ENCODE assay signal across 24 cellular contexts in genomic region chr16:67697813-67698212, GRCh38. TPM values are rescaled to one million over a fixed set of nuclear protein-coding genes. Genes with fewer than 3 reads are reported as not detected.
DNase-seq lines count a peak whose midpoint lies in the region; ATAC-seq, FAIRE-seq and TF ChIP-seq lines count a peak whose summit lies in the region.
"Had no signal": no experiment of that assay in that cellular context is flagged by ENCODE, and none has a peak within 500 bp of the region (broad histone marks: within the 10 kb centered on the region; RNA-seq: fewer than 3 reads in every experiment).

No MANE protein-coding gene starts in this region.

- H3K27ac ChIP-seq in HL-60 (replicated peaks): peak overlapping the region; percentile 66
- peak overlapping the region; percentile 68 for H3K27ac ChIP-seq in epithelial cell of prostate
- H3K27ac ChIP-seq in right lobe of liver: no peak overlapping the region
- H3K27ac ChIP-seq in small intestine (ENCODE audit: low read depth in 1 of 2, low read length in 1 of 2): peak overlapping the region; percentile 28 to 59
- H3K27ac ChIP-seq in ascending aorta: no peak overlapping the region
- H3K27ac ChIP-seq: SJSA1 had no signal

- intact Hi-C loops in right lobe of liver (cut with DNase I): no loop called here
- intact Hi-C loops in ascending aorta (cut with DNase I): no loop called here

- no CpG with 5 or more reads among the region's 3 CpGs for WGBS in right lobe of liver (ENCODE audit: insufficient coverage, low coverage, low lambda C conversion rate, missing lambda C conversion rate)
- WGBS in small intestine, 3 donors: 15 to 58% (median 50%) methylated on average over 3 of the region's 3 CpGs

- peaks cover 0 to 31% (median 3%) of the 10 kb centered on the region in 4 donors for H3K4me1 ChIP-seq in right lobe of liver
- H3K4me1 ChIP-seq in small intestine (ENCODE audit: control insufficient read depth in 2 of 2, insufficient read depth in 1 of 2, low read depth in 1 of 2, low read length in 1 of 2): peaks cover 0 to 3% of the 10 kb centered on the region in 2 donors
- no peaks in the 10 kb centered on the region for H3K4me1 ChIP-seq in ascending aorta
- H3K4me1 ChIP-seq: BE2C, SJSA1 had no signal

- peak; percentile 5 to 48 (median 17) for ATAC-seq in right lobe of liver
- ATAC-seq in GM21515 (IDR thresholded peaks at IDR 0.05; ENCODE audit: unreplicated experiment): no peak
- ATAC-seq: Panc1 had no signal

- H3K4me3 ChIP-seq in HL-60 (replicated peaks; ENCODE audit: insufficient read depth, low read length): no peak overlapping the region
- no peak overlapping the region for H3K4me3 ChIP-seq in right lobe of liver
- no peak overlapping the region for H3K4me3 ChIP-seq in small intestine (ENCODE audit: low read depth in 1 of 2, low read length in 2 of 2)
- H3K4me3 ChIP-seq in ascending aorta: no peak overlapping the region
- H3K4me3 ChIP-seq: SJSA1 had no signal

- FAIRE-seq in small intestine (lab: Jason Lieb, UNC): no peak
- no peak for FAIRE-seq in urothelium cell line (lab: Jason Lieb, UNC)
- FAIRE-seq: A204.1, GM12891 had no signal

- no peak for TF ChIP-seq POLR2A in right lobe of liver (IDR thresholded peaks at IDR 0.05)

- no peak for DNase-seq in HL-60 (ENCODE audit: low read depth in 1 of 2, low spot score in 1 of 2)
- no peak for DNase-seq in epithelial cell of prostate (ENCODE audit: low read depth, low spot score)
- DNase-seq in right lobe of liver: peak in 1 of 3 donors; percentile 15
- peak; percentile 92 for DNase-seq in small intestine
- no peak for DNase-seq in ascending aorta (ENCODE audit: low spot score in 2 of 2)
- DNase-seq in urothelium cell line (ENCODE audit: low spot score): no peak
- no peak for DNase-seq in NCI-H1930 (lab: John Stamatoyannopoulos, UW)
- DNase-seq: BE2C; CD4-positive, alpha-beta T cell; GOT3; HCEC 1CT; KG1; NCI-H1092 treated with DMSO at 0.1 percent for 48 hours; NCI-H146; NCI-H2081; NCI-H2171 treated with DMSO at 0.1 percent for 48 hours; NCI-H524 treated with DMSO at 0.1 percent for 48 hours; NCI-H82 had no signal

- no peaks in the 10 kb centered on the region for H3K27me3 ChIP-seq in HL-60 (ENCODE audit: insufficient read depth, poor library complexity, severe bottlenecking)
- H3K27me3 ChIP-seq in right lobe of liver: no peaks in the 10 kb centered on the region
- no peaks in the 10 kb centered on the region for H3K27me3 ChIP-seq in small intestine (ENCODE audit: control insufficient read depth in 2 of 2, insufficient read depth in 2 of 2, low read length in 2 of 2)
- H3K27me3 ChIP-seq in ascending aorta: no peaks in the 10 kb centered on the region
- H3K27me3 ChIP-seq: BE2C, SJSA1 had no signal

- H3K36me3 ChIP-seq in right lobe of liver (peaks cover 0 to 5% (median 0%) of the 10 kb centered on the region in 4 donors), small intestine (ENCODE audit: control insufficient read depth in 2 of 2, insufficient read depth in 2 of 2, low read length in 2 of 2) (no peaks in the 10 kb centered on the region), ascending aorta (peaks cover 6 to 7% of the 10 kb centered on the region in 2 donors)

- peaks cover 0 to 3% (median 0%) of the 10 kb centered on the region in 4 donors for H3K9me3 ChIP-seq in right lobe of liver
- H3K9me3 ChIP-seq in small intestine (ENCODE audit: control insufficient read depth, low read depth): no peaks in the 10 kb centered on the region
- H3K9me3 ChIP-seq in ascending aorta: no peaks in the 10 kb centered on the region
- H3K9me3 ChIP-seq: BE2C had no signal

- TF ChIP-seq CTCF in HL-60 (IDR thresholded peaks at IDR 0.05; ENCODE audit: insufficient read depth, low read length): no peak
- no peak for TF ChIP-seq CTCF in right lobe of liver (IDR thresholded peaks at IDR 0.05)
- TF ChIP-seq CTCF in ascending aorta (IDR thresholded peaks at IDR 0.05): no peak

RNA-seq across cellular contexts. Expression of gene GFOD2, which starts 21.3 kb away (rescaled TPM):
- total RNA-seq in right lobe of liver (10 to 100 TPM; 19.7 to 39.7 (median 24.6) TPM), ascending aorta (43.5 TPM)
- polyA plus RNA-seq in small intestine: 10 to 100 TPM in 2 of 3 donors, 1 to 10 TPM in 1; 9.7 to 28.6 (median 14.3) TPM

RNA-seq across cellular contexts. Expression of gene C16orf86, which starts 31.2 kb away (rescaled TPM):
- total RNA-seq in right lobe of liver (1 to 10 TPM; 1.4 to 4.3 (median 2.5) TPM), ascending aorta (1.6 TPM)
- 1 to 10 TPM in 2 of 3 donors, not detected in 1; 1.9 to 3.2 TPM for polyA plus RNA-seq in small intestine
- total RNA-seq: G401 had no signal

RNA-seq across cellular contexts. Expression of gene ENKD1, which starts 31.3 kb away (rescaled TPM):
- total RNA-seq in right lobe of liver (1 to 10 TPM; 4.4 to 8.9 (median 7.3) TPM), ascending aorta (42.5 TPM)
- 10 to 100 TPM in 2 of 3 donors, 1 to 10 TPM in 1; 4.1 to 13.2 (median 13.0) TPM for polyA plus RNA-seq in small intestine

RNA-seq across cellular contexts. Expression of gene PARD6A, which starts 37.1 kb away (rescaled TPM):
- 1 to 10 TPM; 1.3 to 4.8 (median 2.6) TPM for total RNA-seq in right lobe of liver
- polyA plus RNA-seq in small intestine: 1 to 10 TPM; 2.5 to 6.8 (median 3.0) TPM
- total RNA-seq in ascending aorta: 8.4 TPM

RNA-seq across cellular contexts. Expression of gene ACD, which starts 37.8 kb away (rescaled TPM):
- 1 to 10 TPM; 4.0 to 8.2 (median 5.9) TPM for total RNA-seq in right lobe of liver
- polyA plus RNA-seq in small intestine: 10 to 100 TPM in 2 of 3 donors, 1 to 10 TPM in 1; 7.2 to 15.2 (median 12.2) TPM
- total RNA-seq in ascending aorta: 14.5 TPM

Comparison
In these comparisons a context has a peak if more than half of its experiments do, and no peak if none do; other contexts are left out.
1. H3K27ac ChIP-seq: peak in HL-60 (single experiment), epithelial cell of prostate (single experiment) and small intestine (2 of 2); none in right lobe of liver (0 of 3) and ascending aorta (0 of 2).